ENCODE assay signal across 7 cellular contexts in the genomic region with DNA sequence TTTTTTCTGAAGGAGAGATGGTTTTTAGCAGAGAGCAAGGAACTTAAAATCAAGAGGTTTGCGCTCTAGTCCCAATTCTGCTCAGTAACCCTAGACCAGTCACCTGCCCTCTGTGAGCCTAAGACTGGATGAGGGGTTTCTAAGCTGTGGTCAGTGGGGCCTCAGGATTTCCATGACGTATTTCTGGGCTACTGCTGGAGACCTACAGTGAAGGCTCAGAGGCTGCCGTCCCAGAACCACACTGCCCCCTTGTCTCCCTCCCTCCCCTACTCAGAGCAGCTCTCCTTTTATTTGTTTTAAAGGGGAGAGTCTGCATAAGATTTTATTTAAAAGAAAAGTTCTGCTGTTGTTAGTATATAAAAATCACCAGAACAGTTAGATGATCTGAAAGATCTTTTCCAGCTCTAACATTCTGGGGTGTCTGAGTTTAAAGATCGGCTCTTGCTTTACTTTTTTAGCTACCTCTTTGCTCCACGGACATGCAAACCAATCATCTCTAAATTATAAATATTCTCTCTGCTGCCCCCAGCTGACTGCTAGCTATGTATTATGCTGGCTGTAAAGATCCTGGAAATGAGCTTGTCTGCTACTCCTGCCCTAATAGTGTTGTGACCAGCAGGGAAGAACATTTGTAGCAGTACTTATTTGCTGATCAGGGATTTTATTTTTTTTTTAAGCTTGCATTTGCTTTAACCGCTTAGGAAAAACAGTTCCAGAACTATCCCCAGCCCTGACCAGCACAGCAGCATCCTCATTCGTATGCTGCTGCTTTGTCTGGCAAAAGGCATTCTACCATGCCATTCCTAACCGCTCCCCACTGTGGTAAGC.
DNase-seq lines count a peak whose midpoint lies in the region; ATAC-seq, FAIRE-seq and TF ChIP-seq lines count a peak whose summit lies in the region.

No MANE protein-coding gene starts in this region.

- H3K36me3 ChIP-seq in GM06990 (ENCODE audit: control insufficient read depth, insufficient read depth, low read length), result no peaks in the 10 kb centered on the region

- DNase-seq in GM06990 (ENCODE audit: extremely low read depth, insufficient read length) (no peak), RCC 7860 (ENCODE audit: low spot score) (peak; percentile 24), dedifferentiated amniotic fluid mesenchymal stem cell (ENCODE audit: extremely low spot score) (peak; percentile 58), midbrain (lab: John Stamatoyannopoulos, UW) (peak; percentile 75)
- DNase-seq in stimulated activated naive CD4-positive, alpha-beta T cell treated with Interleukin-2 at 50 U/mL for 16 hours (lab: John Stamatoyannopoulos, UW), result no peak
- DNase-seq in activated effector memory CD4-positive, alpha-beta T cell treated with anti-CD3 and anti-CD28 coated beads, Interleukin-2, amount 50 U/mL, for 16 hours, result no peak

- TF ChIP-seq CTCF in GM06990 (IDR thresholded peaks at IDR 0.05; ENCODE audit: insufficient read depth, low read length, poor library complexity, severe bottlenecking), result peak; percentile 51

- ATAC-seq in HG03432 (IDR thresholded peaks at IDR 0.05; ENCODE audit: unreplicated experiment), result peak; percentile 67

- H3K4me3 ChIP-seq in GM06990 (replicated peaks; ENCODE audit: low read depth, low read length), result no peak overlapping the region

- no peaks in the 10 kb centered on the region for H3K27me3 ChIP-seq in GM06990 (replicated peaks; ENCODE audit: control insufficient read depth, insufficient read depth, low read length)

- FAIRE-seq in RCC 7860 (lab: Jason Lieb, UNC), result peak; percentile 22

Comparison
In these comparisons a context has a peak if more than half of its experiments do, and no peak if none do; other contexts are left out.
1. DNase-seq: peak in RCC 7860 (single experiment), dedifferentiated amniotic fluid mesenchymal stem cell (single experiment) and midbrain (single experiment); none in GM06990 (single experiment), stimulated activated naive CD4-positive, alpha-beta T cell treated with Interleukin-2 at 50 U/mL for 16 hours (single experiment) and activated effector memory CD4-positive, alpha-beta T cell treated with anti-CD3 and anti-CD28 coated beads, Interleukin-2, amount 50 U/mL, for 16 hours (single experiment).